In genomic region chr15:59689626-59690236, GRCh38 we compare ENCODE assay signal across 1 cellular context.
TF ChIP-seq lines count a peak whose summit lies in the region.

No MANE protein-coding gene starts in this region.

TF ChIP-seq in K562, 482 proteins besides CTCF, POLR2A, EP300 and RAD21 (continued from another document and continues in another):
- TF ChIP-seq SMAD4 (CRISPR knock-in tag; conservative IDR thresholded peaks at IDR 0.05) (no peak), BRCA1 (IDR thresholded peaks at IDR 0.05) (no peak), BRCA1 (CRISPR knock-in tag; IDR thresholded peaks at IDR 0.05) (no peak), MEF2A (IDR thresholded peaks at IDR 0.05; ENCODE audit: control insufficient read depth, low read depth, low read length) (no peak), ZNF311 (CRISPR knock-in tag; IDR thresholded peaks at IDR 0.05) (no peak), CREBBP (IDR thresholded peaks at IDR 0.05; ENCODE audit: low read depth, low read length) (no peak), CEBPB (tag; IDR thresholded peaks at IDR 0.05) (no peak), ARNT (IDR thresholded peaks at IDR 0.05) (peak in 1 of 2 experiments; percentile 76; a peak in 1 of 4 replicates), HSF4 (CRISPR knock-in tag; IDR thresholded peaks at IDR 0.05; ENCODE audit: borderline replicate concordance) (no peak), TAF15 (IDR thresholded peaks at IDR 0.05; ENCODE audit: low read depth, low read length) (no peak), PHB2 (IDR thresholded peaks at IDR 0.05; ENCODE audit: low read depth) (0 out of 2 replicates have a peak, but pooled peaks have one; percentile 14), ZFP1 (CRISPR knock-in tag; IDR thresholded peaks at IDR 0.05) (no peak), SLC30A9 (CRISPR knock-in tag; IDR thresholded peaks at IDR 0.05) (no peak), ARID3B (CRISPR knock-in tag; IDR thresholded peaks at IDR 0.05; ENCODE audit: borderline replicate concordance) (no peak), RCOR1 (IDR thresholded peaks at IDR 0.05; ENCODE audit: borderline replicate concordance in 1 of 2, low read depth in 2 of 2, low read length in 2 of 2) (peak in 1 of 2 experiments; percentile 8; a peak in 1 of 4 replicates), TAF9B (IDR thresholded peaks at IDR 0.05; ENCODE audit: partially characterized antibody) (peak; percentile 46), ZNF77 (CRISPR knock-in tag; IDR thresholded peaks at IDR 0.05) (no peak), ZEB2 (IDR thresholded peaks at IDR 0.05) (no peak), KDM1A (IDR thresholded peaks at IDR 0.05) (no peak), ZNF184 (CRISPR knock-in tag; IDR thresholded peaks at IDR 0.05) (no peak), IFI16 (CRISPR knock-in tag; IDR thresholded peaks at IDR 0.05) (no peak), POLR3G (IDR thresholded peaks at IDR 0.05; ENCODE audit: extremely low read depth, insufficient read length, insufficient replicate concordance) (no peak), BACH1 (tag; IDR thresholded peaks at IDR 0.05) (peak; percentile 49; the same call in 1 of the 2 replicates), YBX1 (IDR thresholded peaks at IDR 0.05) (no peak), GATAD2A (IDR thresholded peaks at IDR 0.05) (no peak), MTA3 (IDR thresholded peaks at IDR 0.05; ENCODE audit: borderline replicate concordance) (no peak), PPARD (CRISPR knock-in tag; IDR thresholded peaks at IDR 0.05) (no peak), SAFB (IDR thresholded peaks at IDR 0.05; ENCODE audit: borderline replicate concordance, low read depth, low read length) (no peak), ARHGAP35 (IDR thresholded peaks at IDR 0.05; ENCODE audit: partially characterized antibody) (no peak), HLTF (IDR thresholded peaks at IDR 0.05) (no peak), DMBX1 (CRISPR knock-in tag; IDR thresholded peaks at IDR 0.05; ENCODE audit: borderline replicate concordance) (no peak), ZNF354B (CRISPR knock-in tag; IDR thresholded peaks at IDR 0.05) (no peak), POLR2AphosphoS2 (IDR thresholded peaks at IDR 0.05; ENCODE audit: low read length) (no peak), CBX3 (IDR thresholded peaks at IDR 0.05; ENCODE audit: borderline replicate concordance in 1 of 2, low read length in 2 of 2) (no peak), ILK (tag; IDR thresholded peaks at IDR 0.05; ENCODE audit: borderline replicate concordance, low read depth) (no peak), TGIF2 (CRISPR knock-in tag; IDR thresholded peaks at IDR 0.05) (no peak)
- TF ChIP-seq, protein P1, sequence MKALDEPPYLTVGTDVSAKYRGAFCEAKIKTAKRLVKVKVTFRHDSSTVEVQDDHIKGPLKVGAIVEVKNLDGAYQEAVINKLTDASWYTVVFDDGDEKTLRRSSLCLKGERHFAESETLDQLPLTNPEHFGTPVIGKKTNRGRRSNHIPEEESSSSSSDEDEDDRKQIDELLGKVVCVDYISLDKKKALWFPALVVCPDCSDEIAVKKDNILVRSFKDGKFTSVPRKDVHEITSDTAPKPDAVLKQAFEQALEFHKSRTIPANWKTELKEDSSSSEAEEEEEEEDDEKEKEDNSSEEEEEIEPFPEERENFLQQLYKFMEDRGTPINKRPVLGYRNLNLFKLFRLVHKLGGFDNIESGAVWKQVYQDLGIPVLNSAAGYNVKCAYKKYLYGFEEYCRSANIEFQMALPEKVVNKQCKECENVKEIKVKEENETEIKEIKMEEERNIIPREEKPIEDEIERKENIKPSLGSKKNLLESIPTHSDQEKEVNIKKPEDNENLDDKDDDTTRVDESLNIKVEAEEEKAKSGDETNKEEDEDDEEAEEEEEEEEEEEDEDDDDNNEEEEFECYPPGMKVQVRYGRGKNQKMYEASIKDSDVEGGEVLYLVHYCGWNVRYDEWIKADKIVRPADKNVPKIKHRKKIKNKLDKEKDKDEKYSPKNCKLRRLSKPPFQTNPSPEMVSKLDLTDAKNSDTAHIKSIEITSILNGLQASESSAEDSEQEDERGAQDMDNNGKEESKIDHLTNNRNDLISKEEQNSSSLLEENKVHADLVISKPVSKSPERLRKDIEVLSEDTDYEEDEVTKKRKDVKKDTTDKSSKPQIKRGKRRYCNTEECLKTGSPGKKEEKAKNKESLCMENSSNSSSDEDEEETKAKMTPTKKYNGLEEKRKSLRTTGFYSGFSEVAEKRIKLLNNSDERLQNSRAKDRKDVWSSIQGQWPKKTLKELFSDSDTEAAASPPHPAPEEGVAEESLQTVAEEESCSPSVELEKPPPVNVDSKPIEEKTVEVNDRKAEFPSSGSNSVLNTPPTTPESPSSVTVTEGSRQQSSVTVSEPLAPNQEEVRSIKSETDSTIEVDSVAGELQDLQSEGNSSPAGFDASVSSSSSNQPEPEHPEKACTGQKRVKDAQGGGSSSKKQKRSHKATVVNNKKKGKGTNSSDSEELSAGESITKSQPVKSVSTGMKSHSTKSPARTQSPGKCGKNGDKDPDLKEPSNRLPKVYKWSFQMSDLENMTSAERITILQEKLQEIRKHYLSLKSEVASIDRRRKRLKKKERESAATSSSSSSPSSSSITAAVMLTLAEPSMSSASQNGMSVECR (CRISPR knock-in tag; IDR thresholded peaks at IDR 0.05) = no peak
- TF ChIP-seq, protein P2, sequence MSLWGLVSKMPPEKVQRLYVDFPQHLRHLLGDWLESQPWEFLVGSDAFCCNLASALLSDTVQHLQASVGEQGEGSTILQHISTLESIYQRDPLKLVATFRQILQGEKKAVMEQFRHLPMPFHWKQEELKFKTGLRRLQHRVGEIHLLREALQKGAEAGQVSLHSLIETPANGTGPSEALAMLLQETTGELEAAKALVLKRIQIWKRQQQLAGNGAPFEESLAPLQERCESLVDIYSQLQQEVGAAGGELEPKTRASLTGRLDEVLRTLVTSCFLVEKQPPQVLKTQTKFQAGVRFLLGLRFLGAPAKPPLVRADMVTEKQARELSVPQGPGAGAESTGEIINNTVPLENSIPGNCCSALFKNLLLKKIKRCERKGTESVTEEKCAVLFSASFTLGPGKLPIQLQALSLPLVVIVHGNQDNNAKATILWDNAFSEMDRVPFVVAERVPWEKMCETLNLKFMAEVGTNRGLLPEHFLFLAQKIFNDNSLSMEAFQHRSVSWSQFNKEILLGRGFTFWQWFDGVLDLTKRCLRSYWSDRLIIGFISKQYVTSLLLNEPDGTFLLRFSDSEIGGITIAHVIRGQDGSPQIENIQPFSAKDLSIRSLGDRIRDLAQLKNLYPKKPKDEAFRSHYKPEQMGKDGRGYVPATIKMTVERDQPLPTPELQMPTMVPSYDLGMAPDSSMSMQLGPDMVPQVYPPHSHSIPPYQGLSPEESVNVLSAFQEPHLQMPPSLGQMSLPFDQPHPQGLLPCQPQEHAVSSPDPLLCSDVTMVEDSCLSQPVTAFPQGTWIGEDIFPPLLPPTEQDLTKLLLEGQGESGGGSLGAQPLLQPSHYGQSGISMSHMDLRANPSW (CRISPR knock-in tag; IDR thresholded peaks at IDR 0.05) = no peak
- TF ChIP-seq, protein P3, sequence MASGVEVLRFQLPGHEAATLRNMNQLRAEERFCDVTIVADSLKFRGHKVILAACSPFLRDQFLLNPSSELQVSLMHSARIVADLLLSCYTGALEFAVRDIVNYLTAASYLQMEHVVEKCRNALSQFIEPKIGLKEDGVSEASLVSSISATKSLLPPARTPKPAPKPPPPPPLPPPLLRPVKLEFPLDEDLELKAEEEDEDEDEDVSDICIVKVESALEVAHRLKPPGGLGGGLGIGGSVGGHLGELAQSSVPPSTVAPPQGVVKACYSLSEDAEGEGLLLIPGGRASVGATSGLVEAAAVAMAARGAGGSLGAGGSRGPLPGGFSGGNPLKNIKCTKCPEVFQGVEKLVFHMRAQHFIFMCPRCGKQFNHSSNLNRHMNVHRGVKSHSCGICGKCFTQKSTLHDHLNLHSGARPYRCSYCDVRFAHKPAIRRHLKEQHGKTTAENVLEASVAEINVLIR (CRISPR knock-in tag; IDR thresholded peaks at IDR 0.05) = no peak
- TF ChIP-seq, protein P4, sequence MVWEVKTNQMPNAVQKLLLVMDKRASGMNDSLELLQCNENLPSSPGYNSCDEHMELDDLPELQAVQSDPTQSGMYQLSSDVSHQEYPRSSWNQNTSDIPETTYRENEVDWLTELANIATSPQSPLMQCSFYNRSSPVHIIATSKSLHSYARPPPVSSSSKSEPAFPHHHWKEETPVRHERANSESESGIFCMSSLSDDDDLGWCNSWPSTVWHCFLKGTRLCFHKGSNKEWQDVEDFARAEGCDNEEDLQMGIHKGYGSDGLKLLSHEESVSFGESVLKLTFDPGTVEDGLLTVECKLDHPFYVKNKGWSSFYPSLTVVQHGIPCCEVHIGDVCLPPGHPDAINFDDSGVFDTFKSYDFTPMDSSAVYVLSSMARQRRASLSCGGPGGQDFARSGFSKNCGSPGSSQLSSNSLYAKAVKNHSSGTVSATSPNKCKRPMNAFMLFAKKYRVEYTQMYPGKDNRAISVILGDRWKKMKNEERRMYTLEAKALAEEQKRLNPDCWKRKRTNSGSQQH (CRISPR knock-in tag; IDR thresholded peaks at IDR 0.05) = no peak
- TF ChIP-seq, protein P5, sequence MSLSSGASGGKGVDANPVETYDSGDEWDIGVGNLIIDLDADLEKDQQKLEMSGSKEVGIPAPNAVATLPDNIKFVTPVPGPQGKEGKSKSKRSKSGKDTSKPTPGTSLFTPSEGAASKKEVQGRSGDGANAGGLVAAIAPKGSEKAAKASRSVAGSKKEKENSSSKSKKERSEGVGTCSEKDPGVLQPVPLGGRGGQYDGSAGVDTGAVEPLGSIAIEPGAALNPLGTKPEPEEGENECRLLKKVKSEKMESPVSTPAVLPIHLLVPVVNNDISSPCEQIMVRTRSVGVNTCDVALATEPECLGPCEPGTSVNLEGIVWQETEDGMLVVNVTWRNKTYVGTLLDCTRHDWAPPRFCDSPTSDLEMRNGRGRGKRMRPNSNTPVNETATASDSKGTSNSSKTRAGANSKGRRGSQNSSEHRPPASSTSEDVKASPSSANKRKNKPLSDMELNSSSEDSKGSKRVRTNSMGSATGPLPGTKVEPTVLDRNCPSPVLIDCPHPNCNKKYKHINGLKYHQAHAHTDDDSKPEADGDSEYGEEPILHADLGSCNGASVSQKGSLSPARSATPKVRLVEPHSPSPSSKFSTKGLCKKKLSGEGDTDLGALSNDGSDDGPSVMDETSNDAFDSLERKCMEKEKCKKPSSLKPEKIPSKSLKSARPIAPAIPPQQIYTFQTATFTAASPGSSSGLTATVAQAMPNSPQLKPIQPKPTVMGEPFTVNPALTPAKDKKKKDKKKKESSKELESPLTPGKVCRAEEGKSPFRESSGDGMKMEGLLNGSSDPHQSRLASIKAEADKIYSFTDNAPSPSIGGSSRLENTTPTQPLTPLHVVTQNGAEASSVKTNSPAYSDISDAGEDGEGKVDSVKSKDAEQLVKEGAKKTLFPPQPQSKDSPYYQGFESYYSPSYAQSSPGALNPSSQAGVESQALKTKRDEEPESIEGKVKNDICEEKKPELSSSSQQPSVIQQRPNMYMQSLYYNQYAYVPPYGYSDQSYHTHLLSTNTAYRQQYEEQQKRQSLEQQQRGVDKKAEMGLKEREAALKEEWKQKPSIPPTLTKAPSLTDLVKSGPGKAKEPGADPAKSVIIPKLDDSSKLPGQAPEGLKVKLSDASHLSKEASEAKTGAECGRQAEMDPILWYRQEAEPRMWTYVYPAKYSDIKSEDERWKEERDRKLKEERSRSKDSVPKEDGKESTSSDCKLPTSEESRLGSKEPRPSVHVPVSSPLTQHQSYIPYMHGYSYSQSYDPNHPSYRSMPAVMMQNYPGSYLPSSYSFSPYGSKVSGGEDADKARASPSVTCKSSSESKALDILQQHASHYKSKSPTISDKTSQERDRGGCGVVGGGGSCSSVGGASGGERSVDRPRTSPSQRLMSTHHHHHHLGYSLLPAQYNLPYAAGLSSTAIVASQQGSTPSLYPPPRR (CRISPR knock-in tag; IDR thresholded peaks at IDR 0.05; ENCODE audit: borderline replicate concordance) = no peak
- TF ChIP-seq, protein P6, sequence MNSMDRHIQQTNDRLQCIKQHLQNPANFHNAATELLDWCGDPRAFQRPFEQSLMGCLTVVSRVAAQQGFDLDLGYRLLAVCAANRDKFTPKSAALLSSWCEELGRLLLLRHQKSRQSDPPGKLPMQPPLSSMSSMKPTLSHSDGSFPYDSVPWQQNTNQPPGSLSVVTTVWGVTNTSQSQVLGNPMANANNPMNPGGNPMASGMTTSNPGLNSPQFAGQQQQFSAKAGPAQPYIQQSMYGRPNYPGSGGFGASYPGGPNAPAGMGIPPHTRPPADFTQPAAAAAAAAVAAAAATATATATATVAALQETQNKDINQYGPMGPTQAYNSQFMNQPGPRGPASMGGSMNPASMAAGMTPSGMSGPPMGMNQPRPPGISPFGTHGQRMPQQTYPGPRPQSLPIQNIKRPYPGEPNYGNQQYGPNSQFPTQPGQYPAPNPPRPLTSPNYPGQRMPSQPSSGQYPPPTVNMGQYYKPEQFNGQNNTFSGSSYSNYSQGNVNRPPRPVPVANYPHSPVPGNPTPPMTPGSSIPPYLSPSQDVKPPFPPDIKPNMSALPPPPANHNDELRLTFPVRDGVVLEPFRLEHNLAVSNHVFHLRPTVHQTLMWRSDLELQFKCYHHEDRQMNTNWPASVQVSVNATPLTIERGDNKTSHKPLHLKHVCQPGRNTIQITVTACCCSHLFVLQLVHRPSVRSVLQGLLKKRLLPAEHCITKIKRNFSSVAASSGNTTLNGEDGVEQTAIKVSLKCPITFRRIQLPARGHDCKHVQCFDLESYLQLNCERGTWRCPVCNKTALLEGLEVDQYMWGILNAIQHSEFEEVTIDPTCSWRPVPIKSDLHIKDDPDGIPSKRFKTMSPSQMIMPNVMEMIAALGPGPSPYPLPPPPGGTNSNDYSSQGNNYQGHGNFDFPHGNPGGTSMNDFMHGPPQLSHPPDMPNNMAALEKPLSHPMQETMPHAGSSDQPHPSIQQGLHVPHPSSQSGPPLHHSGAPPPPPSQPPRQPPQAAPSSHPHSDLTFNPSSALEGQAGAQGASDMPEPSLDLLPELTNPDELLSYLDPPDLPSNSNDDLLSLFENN (IDR thresholded peaks at IDR 0.05; ENCODE audit: low read depth in 2 of 2, low read length in 2 of 2) = no peak
- TF ChIP-seq, protein P7, sequence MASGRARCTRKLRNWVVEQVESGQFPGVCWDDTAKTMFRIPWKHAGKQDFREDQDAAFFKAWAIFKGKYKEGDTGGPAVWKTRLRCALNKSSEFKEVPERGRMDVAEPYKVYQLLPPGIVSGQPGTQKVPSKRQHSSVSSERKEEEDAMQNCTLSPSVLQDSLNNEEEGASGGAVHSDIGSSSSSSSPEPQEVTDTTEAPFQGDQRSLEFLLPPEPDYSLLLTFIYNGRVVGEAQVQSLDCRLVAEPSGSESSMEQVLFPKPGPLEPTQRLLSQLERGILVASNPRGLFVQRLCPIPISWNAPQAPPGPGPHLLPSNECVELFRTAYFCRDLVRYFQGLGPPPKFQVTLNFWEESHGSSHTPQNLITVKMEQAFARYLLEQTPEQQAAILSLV (tag; IDR thresholded peaks at IDR 0.05) = no peak
